ENCODE assay signal across 9 cellular contexts in genomic region chr11:60377737-60378136, GRCh38. TPM values are rescaled to one million over a fixed set of nuclear protein-coding genes. Genes with fewer than 3 reads are reported as not detected.
DNase-seq lines count a peak whose midpoint lies in the region; ATAC-seq and TF ChIP-seq lines count a peak whose summit lies in the region.
"Had no signal": no experiment of that assay in that cellular context is flagged by ENCODE, and none has a peak within 500 bp of the region (broad histone marks: within the 10 kb centered on the region; RNA-seq: fewer than 3 reads in every experiment).

No MANE protein-coding gene starts in this region.

- ATAC-seq in GM21447 (IDR thresholded peaks at IDR 0.05; ENCODE audit: unreplicated experiment) (peak; percentile 71), left lung (peak; percentile 79), HG02763 (IDR thresholded peaks at IDR 0.05; ENCODE audit: unreplicated experiment) (no peak)
- ATAC-seq in CD4-positive, alpha-beta T cell (ENCODE audit: poor library complexity) = no peak

- peak overlapping the region; percentile 88 to 99 (median 94) for H3K27ac ChIP-seq in BLaER1 treated with 17β-estradiol and CSF1 and Interleukin-3, amounts not matched to agents 10 nM and 100 nM
- peak overlapping the region; percentile 66 to 83 for H3K27ac ChIP-seq in left lung
- no peak overlapping the region for H3K27ac ChIP-seq in CD4-positive, alpha-beta T cell (ENCODE audit: low read depth, low read length)

- CTCF ChIA-PET in CD4-positive, alpha-beta T cell (lab: Charles Lee) = no interaction called here

- H3K36me3 ChIP-seq in BLaER1 treated with 17β-estradiol and CSF1 and Interleukin-3, amounts not matched to agents 10 nM and 100 nM = peaks cover 0 to 42% (median 0%) of the 10 kb centered on the region in 11 experiments; a peak in 6 of 22 replicates
- H3K36me3 ChIP-seq in left lung = no peaks in the 10 kb centered on the region

- POLR2A ChIA-PET in CD4-positive, alpha-beta T cell (lab: Charles Lee) = no interaction called here

- H3K4me1 ChIP-seq in BLaER1 treated with 17β-estradiol and CSF1 and Interleukin-3, amounts not matched to agents 10 nM and 100 nM = peaks cover 40 to 69% (median 45%) of the 10 kb centered on the region in 10 experiments
- H3K4me1 ChIP-seq in left lung = peaks cover 0 to 16% of the 10 kb centered on the region in 2 donors

- no peak for TF ChIP-seq CTCF in left lung (IDR thresholded peaks at IDR 0.05)
- TF ChIP-seq CTCF in CD4-positive, alpha-beta T cell (IDR thresholded peaks at IDR 0.05) = no peak

- H4K20me1 ChIP-seq in BLaER1 treated with 17β-estradiol and CSF1 and Interleukin-3, amounts not matched to agents 10 nM and 100 nM = peaks cover 0 to 4% (median 0%) of the 10 kb centered on the region in 11 experiments; a peak in 1 of 22 replicates

- H3K4me3 ChIP-seq in BLaER1 treated with 17β-estradiol and CSF1 and Interleukin-3, amounts not matched to agents 10 nM and 100 nM = peak overlapping the region in 5 of 10 experiments; percentile 1 to 75 (median 61); a peak in 7 of 20 replicates
- H3K4me3 ChIP-seq in left lung = no peak overlapping the region

- no peak overlapping the region for H3K4me3 Mint-ChIP-seq in CD4-positive, alpha-beta T cell

- DNase-seq in NOMO-1 treated with dmso at 0.1 percent for 144 hours (lab: John Stamatoyannopoulos, UW; ENCODE audit: unreplicated experiment) (peak; percentile 81), left lung (peak in 1 of 2 donors; percentile 85), NCI-H2171 treated with DMSO at 0.1 percent for 48 hours (lab: John Stamatoyannopoulos, UW) (no peak)
- DNase-seq in CD4-positive, alpha-beta T cell = no peak
- no peak for DNase-seq in activated naive CD4-positive, alpha-beta T cell treated with anti-CD3 and anti-CD28 coated beads, Interleukin-2, amount 50 U/mL, for 16 hours
- DNase-seq: activated CD4-positive, alpha-beta T cell treated with anti-CD3 and anti-CD28 coated beads for 4 hours had no signal

- peak overlapping the region; percentile 67 to 97 (median 82) for H3K4me2 ChIP-seq in BLaER1 treated with 17β-estradiol and CSF1 and Interleukin-3, amounts not matched to agents 10 nM and 100 nM

- peaks cover 7 to 68% (median 63%) of the 10 kb centered on the region in 11 experiments; a peak in 21 of 22 replicates for H3K9me3 ChIP-seq in BLaER1 treated with 17β-estradiol and CSF1 and Interleukin-3, amounts not matched to agents 10 nM and 100 nM (replicated peaks in 1 of 11)
- no peaks in the 10 kb centered on the region for H3K9me3 ChIP-seq in left lung
- H3K9me3 ChIP-seq in CD4-positive, alpha-beta T cell (ENCODE audit: control insufficient read depth, low read length) = no peaks in the 10 kb centered on the region

- H3K36me3 Mint-ChIP-seq in CD4-positive, alpha-beta T cell (ENCODE audit: low read depth) = no peaks in the 10 kb centered on the region

- H3K4me1 Mint-ChIP-seq in CD4-positive, alpha-beta T cell (ENCODE audit: low read depth) = no peaks in the 10 kb centered on the region

- H3K27me3 ChIP-seq in BLaER1 treated with 17β-estradiol and CSF1 and Interleukin-3, amounts not matched to agents 10 nM and 100 nM = no peaks in the 10 kb centered on the region
- H3K27me3 ChIP-seq in left lung = no peaks in the 10 kb centered on the region
- peaks cover 12% of the 10 kb centered on the region for H3K27me3 ChIP-seq in CD4-positive, alpha-beta T cell (ENCODE audit: control insufficient read depth, insufficient read depth, low read length)

- peaks cover 11% of the 10 kb centered on the region for H3K27me3 Mint-ChIP-seq in CD4-positive, alpha-beta T cell

- peak overlapping the region; percentile 68 to 98 (median 75) for H3K9ac ChIP-seq in BLaER1 treated with 17β-estradiol and CSF1 and Interleukin-3, amounts not matched to agents 10 nM and 100 nM

- H3K9me3 Mint-ChIP-seq in CD4-positive, alpha-beta T cell = no peaks in the 10 kb centered on the region

- H3K27ac Mint-ChIP-seq in CD4-positive, alpha-beta T cell = no peak overlapping the region

- intact Hi-C loops in left lung (cut with DNase I) = no loop called here
- intact Hi-C loops in CD4-positive, alpha-beta T cell (cut with DNase I, micrococcal nuclease) = no loop called here

RNA-seq across cellular contexts. Expression of gene MS4A7, which starts 0.6 kb away (rescaled TPM):
- total RNA-seq in left lung = 100 to 1,000 TPM in 1 of 2 donors, 10 to 100 TPM in 1; 80.6 to 143 TPM
- under 1 TPM in 1 of 2 experiments, not detected in 1; 0.80 TPM for total RNA-seq in CD4-positive, alpha-beta T cell

RNA-seq across cellular contexts. Expression of gene MS4A14, which starts 18.5 kb away (rescaled TPM):
- 1 to 10 TPM; 3.7 to 4.1 TPM for total RNA-seq in left lung
- not detected for total RNA-seq in CD4-positive, alpha-beta T cell

RNA-seq across cellular contexts. Expression of gene MS4A6E, which starts 50.7 kb away (rescaled TPM):
- 1 to 10 TPM in 1 of 2 donors, under 1 TPM in 1; 0.87 to 4.0 TPM for total RNA-seq in left lung
- not detected for total RNA-seq in CD4-positive, alpha-beta T cell

RNA-seq across cellular contexts. Expression of gene MS4A5, which starts 51.6 kb away (rescaled TPM):
- not detected for total RNA-seq in left lung
- total RNA-seq in CD4-positive, alpha-beta T cell = not detected

Comparison
In these comparisons a context has a peak if more than half of its experiments do, and no peak if none do; other contexts are left out.
1. ATAC-seq: peak in GM21447 (single experiment) and left lung (single experiment); none in CD4-positive, alpha-beta T cell (single experiment) and HG02763 (single experiment).
2. RNA of gene MS4A7, which starts 0.6 kb away (total RNA-seq): 80.6 to 143 TPM in left lung; 0.80 TPM in CD4-positive, alpha-beta T cell; every median in the first group is over 10 times any median in the second.
3. RNA of gene MS4A14, which starts 18.5 kb away (total RNA-seq): 3.7 to 4.1 TPM in left lung; not detected in CD4-positive, alpha-beta T cell; every median in the first group is over 4 times any median in the second.